19 cellular contexts compared by ENCODE assay signal in genomic region chr14:77236814-77237213, GRCh38. TPM values are rescaled to one million over a fixed set of nuclear protein-coding genes. Genes with fewer than 3 reads are reported as not detected.
DNase-seq lines count a peak whose midpoint lies in the region; ATAC-seq lines count a peak whose summit lies in the region.
"Had no signal": no experiment of that assay in that cellular context is flagged by ENCODE, and none has a peak within 500 bp of the region (broad histone marks: within the 10 kb centered on the region; RNA-seq: fewer than 3 reads in every experiment).

No MANE protein-coding gene starts in this region.

- no peak overlapping the region for H3K9ac ChIP-seq in BLaER1
- H3K9ac ChIP-seq in BLaER1 treated with 17β-estradiol and CSF1 and Interleukin-3, amounts not matched to agents 10 nM and 100 nM, result no peak overlapping the region
- no peak overlapping the region for H3K9ac ChIP-seq in neuronal stem cell (ENCODE audit: low read depth, low read length, poor library complexity)

- intact Hi-C loops in posterior vena cava (cut with DNase I), result no loop called here

- H3K27me3 ChIP-seq in BLaER1 (no peaks in the 10 kb centered on the region), neuronal stem cell (ENCODE audit: control insufficient read depth in 3 of 3, insufficient read depth in 3 of 3, low read depth in 1 of 3, low read length in 3 of 3) (peaks cover 0 to 37% (median 0%) of the 10 kb centered on the region in 3 experiments)
- H3K27me3 ChIP-seq in BLaER1 treated with 17β-estradiol and CSF1 and Interleukin-3, amounts not matched to agents 10 nM and 100 nM, result no peaks in the 10 kb centered on the region

- H3K4me2 ChIP-seq in BLaER1, result peak overlapping the region; percentile 88
- peak overlapping the region in 9 of 11 experiments; percentile 78 to 92 (median 86); a peak in 15 of 22 replicates for H3K4me2 ChIP-seq in BLaER1 treated with 17β-estradiol and CSF1 and Interleukin-3, amounts not matched to agents 10 nM and 100 nM
- no peak overlapping the region for H3K4me2 ChIP-seq in neuronal stem cell (ENCODE audit: insufficient read depth, low read length, poor library complexity, severe bottlenecking)

- H3K4me3 ChIP-seq in BLaER1, result no peak overlapping the region
- no peak overlapping the region for H3K4me3 ChIP-seq in BLaER1 treated with 17β-estradiol and CSF1 and Interleukin-3, amounts not matched to agents 10 nM and 100 nM
- no peak overlapping the region for H3K4me3 ChIP-seq in neuronal stem cell (ENCODE audit: low read length in 2 of 2)
- H3K4me3 ChIP-seq: GM12878, HAP-1 had no signal

- no peak for ATAC-seq in GM21381 (IDR thresholded peaks at IDR 0.05; ENCODE audit: unreplicated experiment)
- ATAC-seq: GM12878 had no signal

- no peak overlapping the region for H3K23ac ChIP-seq in neuronal stem cell (ENCODE audit: low read depth, low read length, poor library complexity)

- H3K18ac ChIP-seq in neuronal stem cell (ENCODE audit: low read length), result peak overlapping the region; percentile 85

- 100% methylated on average over 2 of the region's 7 CpGs; no CpG with 5 or more reads in 1 of the 2 donors for WGBS in neuronal stem cell (ENCODE audit: extremely low coverage in 2 of 2, insufficient read length in 2 of 2, insufficient replicate concordance in 1 of 2), 2 donors

- H3K4ac ChIP-seq in neuronal stem cell (ENCODE audit: low read length), result no peak overlapping the region

- H2AFZ ChIP-seq in neuronal stem cell (ENCODE audit: low read length), result no peak overlapping the region

- no peak overlapping the region for H2BK12ac ChIP-seq in neuronal stem cell (ENCODE audit: low read length)

- DNase-seq in NCI-H69 (lab: John Stamatoyannopoulos, UW) (peak; percentile 45), neuronal stem cell (ENCODE audit: low spot score) (no peak), posterior vena cava (ENCODE audit: low spot score) (no peak)
- DNase-seq: CD4-positive, alpha-beta T cell; CD8-positive, alpha-beta memory T cell; DMS 273 treated with DMSO at 0.1 percent for 48 hours; DMS79; EL; GDM1; GOT3 had no signal

- H3K4me1 ChIP-seq in BLaER1, result peaks cover 55% of the 10 kb centered on the region
- H3K4me1 ChIP-seq in BLaER1 treated with 17β-estradiol and CSF1 and Interleukin-3, amounts not matched to agents 10 nM and 100 nM, result peaks cover 36 to 55% (median 54%) of the 10 kb centered on the region in 10 experiments
- no peaks in the 10 kb centered on the region for H3K4me1 ChIP-seq in neuronal stem cell (ENCODE audit: control insufficient read depth in 2 of 2, insufficient read depth in 1 of 2, low read depth in 1 of 2, low read length in 2 of 2)
- H3K4me1 ChIP-seq: HAP-1 had no signal

- H3K9me3 ChIP-seq in BLaER1 (no peaks in the 10 kb centered on the region), neuronal stem cell (replicated peaks in 1 of 2; ENCODE audit: control insufficient read depth in 2 of 2, insufficient read depth in 1 of 2, low read depth in 1 of 2, low read length in 2 of 2) (no peaks in the 10 kb centered on the region)
- no peaks in the 10 kb centered on the region for H3K9me3 ChIP-seq in BLaER1 treated with 17β-estradiol and CSF1 and Interleukin-3, amounts not matched to agents 10 nM and 100 nM (replicated peaks in 1 of 11)
- H3K9me3 ChIP-seq: HAP-1 had no signal

- H3K27ac ChIP-seq in BLaER1 (peak overlapping the region; percentile 89; the same call in 1 of the 2 replicates), neuronal stem cell (replicated peaks; ENCODE audit: low read length) (no peak overlapping the region)
- H3K27ac ChIP-seq in BLaER1 treated with 17β-estradiol and CSF1 and Interleukin-3, amounts not matched to agents 10 nM and 100 nM, result no peak overlapping the region

- no peak overlapping the region for H2BK120ac ChIP-seq in neuronal stem cell (ENCODE audit: low read depth, low read length)

- no peaks in the 10 kb centered on the region for H4K20me1 ChIP-seq in BLaER1
- H4K20me1 ChIP-seq in BLaER1 treated with 17β-estradiol and CSF1 and Interleukin-3, amounts not matched to agents 10 nM and 100 nM, result peaks cover 0 to 7% (median 0%) of the 10 kb centered on the region in 11 experiments; a peak in 2 of 22 replicates

- no peak overlapping the region for H2AK5ac ChIP-seq in neuronal stem cell (ENCODE audit: low read depth, low read length)

- no peaks in the 10 kb centered on the region for H3K79me1 ChIP-seq in neuronal stem cell (ENCODE audit: low read depth, low read length)

- no peak overlapping the region for H2BK5ac ChIP-seq in neuronal stem cell (ENCODE audit: low read length)

- H3K36me3 ChIP-seq in BLaER1 (peaks cover 19% of the 10 kb centered on the region; the same call in 1 of the 2 replicates), neuronal stem cell (replicated peaks in 1 of 2; ENCODE audit: control insufficient read depth in 2 of 2, insufficient read depth in 2 of 2, low read length in 2 of 2) (no peaks in the 10 kb centered on the region)
- H3K36me3 ChIP-seq in BLaER1 treated with 17β-estradiol and CSF1 and Interleukin-3, amounts not matched to agents 10 nM and 100 nM, result peaks cover 1 to 18% (median 8%) of the 10 kb centered on the region in 11 experiments; a peak in 15 of 22 replicates
- H3K36me3 ChIP-seq: HAP-1 had no signal

- no peak overlapping the region for H2BK15ac ChIP-seq in neuronal stem cell (ENCODE audit: low read length)

- H4K8ac ChIP-seq in neuronal stem cell (ENCODE audit: low read depth, low read length), result no peak overlapping the region

- no peak overlapping the region for H4K91ac ChIP-seq in neuronal stem cell (ENCODE audit: low read depth, low read length, poor library complexity)

- H3K14ac ChIP-seq in neuronal stem cell (ENCODE audit: low read length), result peak overlapping the region; percentile 56

RNA-seq across cellular contexts. Expression of gene NGB, which starts 34.2 kb away (rescaled TPM):
- not detected for polyA plus RNA-seq in neuronal stem cell (2013, experiment 1 of 2)
- polyA plus RNA-seq in neuronal stem cell (2013, experiment 2 of 2), result not detected
- not detected for total RNA-seq in posterior vena cava
- total RNA-seq: A172; A673; CD4-positive, alpha-beta T cell; CD8-positive, alpha-beta memory T cell; GM12878 had no signal
- polyA plus RNA-seq: CD14-positive monocyte; CD8-positive, alpha-beta memory T cell had no signal

RNA-seq across cellular contexts. Expression of gene TMEM63C, which starts 55.2 kb away (rescaled TPM):
- polyA plus RNA-seq in neuronal stem cell (2013, experiment 1 of 2), result 1.9 TPM
- 1.9 TPM for polyA plus RNA-seq in neuronal stem cell (2013, experiment 2 of 2)
- total RNA-seq in posterior vena cava, result not detected
- polyA plus RNA-seq: BJ had no signal
